Comparison of ENCODE assay signal across 8 cellular contexts in the genomic region with DNA sequence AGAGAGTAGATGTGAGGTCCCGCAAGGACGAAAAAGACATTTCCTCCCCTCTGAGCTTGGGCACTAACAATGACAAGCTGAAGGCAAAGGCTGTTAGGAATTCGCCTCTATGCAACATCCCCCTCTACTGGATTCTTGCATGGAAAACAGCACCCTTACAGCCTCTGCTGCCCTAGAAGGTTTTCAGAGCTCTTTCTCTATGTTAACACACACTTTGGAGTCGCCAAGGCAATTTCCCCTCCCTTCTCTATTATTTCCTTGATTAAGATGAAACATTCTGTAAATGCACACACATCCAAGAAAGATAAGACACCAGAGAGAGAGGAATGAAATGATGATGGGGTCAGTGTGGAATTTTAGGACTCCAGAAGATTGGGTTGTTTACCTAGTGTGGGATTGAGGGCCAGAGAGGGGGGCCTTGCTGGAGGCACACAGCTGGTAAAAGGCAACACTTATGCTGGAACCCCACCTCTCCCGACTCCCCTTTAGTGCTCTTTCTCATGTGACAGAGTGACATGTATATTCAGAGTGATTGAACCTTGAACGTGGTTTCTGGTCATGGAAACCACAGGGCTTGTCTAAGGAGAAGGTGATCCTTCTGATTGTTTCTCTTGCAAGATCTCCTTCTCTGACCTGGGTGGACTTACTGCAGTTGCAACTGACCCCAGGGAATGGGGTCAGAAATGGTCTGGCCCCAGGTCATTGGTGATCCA.
DNase-seq lines count a peak whose midpoint lies in the region; ATAC-seq, FAIRE-seq and TF ChIP-seq lines count a peak whose summit lies in the region.

No MANE protein-coding gene starts in this region.

- no peak for ATAC-seq in GM19452 (IDR thresholded peaks at IDR 0.05; ENCODE audit: unreplicated experiment)

- H3K4me1 Mint-ChIP-seq in activated naive CD4-positive, alpha-beta T cell treated with anti-CD3 and anti-CD28 coated beads, Interleukin-2, amount 10 ng/mL, durations not matched to agents 7 days and 5 days, result peaks cover 37% of the 10 kb centered on the region

- no peaks in the 10 kb centered on the region for H3K36me3 ChIP-seq in Peyer's patch

- no peaks in the 10 kb centered on the region for H3K9me3 ChIP-seq in Peyer's patch

- H3K4me3 Mint-ChIP-seq in activated naive CD4-positive, alpha-beta T cell treated with anti-CD3 and anti-CD28 coated beads, Interleukin-2, amount 10 ng/mL, durations not matched to agents 7 days and 5 days, result no peak overlapping the region

- peak; percentile 75 for DNase-seq in AG09309 (ENCODE audit: low read depth)
- peak; percentile 25 for DNase-seq in GM12891 (ENCODE audit: insufficient read length, low spot score)
- DNase-seq in KBM-7, result peak; percentile 83
- peak in 2 of 3 donors; percentile 38 to 72 for DNase-seq in Peyer's patch
- peak; percentile 69 for DNase-seq in activated naive CD4-positive, alpha-beta T cell treated with anti-CD3 and anti-CD28 coated beads, Interleukin-2, amount 10 ng/mL, durations not matched to agents 7 days and 5 days
- DNase-seq in frontal cortex (ENCODE audit: low spot score in 2 of 2), result peak; percentile 22 to 75
- peak; percentile 17 for DNase-seq in occipital lobe (lab: John Stamatoyannopoulos, UW)

- H3K4me3 ChIP-seq in AG09309 (ENCODE audit: control insufficient read depth, low read depth, low read length) (no peak overlapping the region), Peyer's patch (no peak overlapping the region)

- no peaks in the 10 kb centered on the region for H3K27me3 ChIP-seq in Peyer's patch

- in situ Hi-C loops in KBM-7 (cut with MboI; ENCODE audit: low pct_unique_long_range_greater_than_20kb, low sequenced_read_pairs), result loop anchor here (25.0 kb wide), 2 partner anchors 278 to 1078 kb away; no protein-coding TSS in a partner anchor

- peak overlapping the region; percentile 58 for H3K27ac Mint-ChIP-seq in activated naive CD4-positive, alpha-beta T cell treated with anti-CD3 and anti-CD28 coated beads, Interleukin-2, amount 10 ng/mL, durations not matched to agents 7 days and 5 days

- H3K27ac ChIP-seq in Peyer's patch, result peak overlapping the region in 1 of 4 donors; percentile 3

- no peaks in the 10 kb centered on the region for H3K36me3 Mint-ChIP-seq in activated naive CD4-positive, alpha-beta T cell treated with anti-CD3 and anti-CD28 coated beads, Interleukin-2, amount 10 ng/mL, durations not matched to agents 7 days and 5 days

- TF ChIP-seq POLR2A in GM12891 (IDR thresholded peaks at IDR 0.05; ENCODE audit: low read depth, low read length) (no peak), Peyer's patch (IDR thresholded peaks at IDR 0.05) (no peak)

- H3K4me1 ChIP-seq in Peyer's patch, result peaks cover 0 to 4% (median 0%) of the 10 kb centered on the region in 4 donors

- TF ChIP-seq CTCF in AG09309 (IDR thresholded peaks at IDR 0.05; ENCODE audit: control insufficient read depth, insufficient read depth, low read depth, low read length, missing control alignments) (peak; percentile 91), Peyer's patch (IDR thresholded peaks at IDR 0.05) (peak; percentile 37 to 86 (median 80))

- no peaks in the 10 kb centered on the region for H3K9me3 Mint-ChIP-seq in activated naive CD4-positive, alpha-beta T cell treated with anti-CD3 and anti-CD28 coated beads, Interleukin-2, amount 10 ng/mL, durations not matched to agents 7 days and 5 days

- H3K27me3 Mint-ChIP-seq in activated naive CD4-positive, alpha-beta T cell treated with anti-CD3 and anti-CD28 coated beads, Interleukin-2, amount 10 ng/mL, durations not matched to agents 7 days and 5 days, result peaks cover 16% of the 10 kb centered on the region

- CTCF ChIA-PET in activated naive CD4-positive, alpha-beta T cell treated with anti-CD3 and anti-CD28 coated beads, Interleukin-2, amount 10 ng/mL, durations not matched to agents 7 days and 5 days (lab: Charles Lee), result interaction anchor here (0.6 to 2.3 kb wide), 35 partner anchors 10 to 1237 kb away, joined by 3 to 33 read pairs (median 3); a partner anchor contains a TSS

- no peak for FAIRE-seq in GM12891 (lab: Jason Lieb, UNC)
- FAIRE-seq in frontal cortex (lab: Jason Lieb, UNC), result no peak

TF ChIP-seq in GM12891, 5 proteins besides CTCF, POLR2A, EP300 and RAD21:
- TF ChIP-seq POU2F2 (IDR thresholded peaks at IDR 0.05; ENCODE audit: low read depth, low read length), result no peak
- TF ChIP-seq TAF1 (IDR thresholded peaks at IDR 0.05; ENCODE audit: low read depth, low read length), result no peak
- no peak for TF ChIP-seq SPI1 (IDR thresholded peaks at IDR 0.05; ENCODE audit: low read depth, low read length)
- no peak for TF ChIP-seq PAX5 (IDR thresholded peaks at IDR 0.05; ENCODE audit: insufficient read depth, low read length, severe bottlenecking)
- no peak for TF ChIP-seq POLR2AphosphoS5 (IDR thresholded peaks at IDR 0.05; ENCODE audit: low read depth, low read length)

Comparison
In these comparisons a context has a peak if more than half of its experiments do, and no peak if none do; other contexts are left out.
1. DNase-seq: peak in every context shown above with its lines; median percentile 83 in KBM-7; 75 in AG09309; 69 in activated naive CD4-positive, alpha-beta T cell treated with anti-CD3 and anti-CD28 coated beads, Interleukin-2, amount 10 ng/mL, durations not matched to agents 7 days and 5 days; 55 in Peyer's patch; 48 in frontal cortex; 25 in GM12891; 17 in occipital lobe.